Comparison of ENCODE assay signal across 1 cellular context in the genomic region with DNA sequence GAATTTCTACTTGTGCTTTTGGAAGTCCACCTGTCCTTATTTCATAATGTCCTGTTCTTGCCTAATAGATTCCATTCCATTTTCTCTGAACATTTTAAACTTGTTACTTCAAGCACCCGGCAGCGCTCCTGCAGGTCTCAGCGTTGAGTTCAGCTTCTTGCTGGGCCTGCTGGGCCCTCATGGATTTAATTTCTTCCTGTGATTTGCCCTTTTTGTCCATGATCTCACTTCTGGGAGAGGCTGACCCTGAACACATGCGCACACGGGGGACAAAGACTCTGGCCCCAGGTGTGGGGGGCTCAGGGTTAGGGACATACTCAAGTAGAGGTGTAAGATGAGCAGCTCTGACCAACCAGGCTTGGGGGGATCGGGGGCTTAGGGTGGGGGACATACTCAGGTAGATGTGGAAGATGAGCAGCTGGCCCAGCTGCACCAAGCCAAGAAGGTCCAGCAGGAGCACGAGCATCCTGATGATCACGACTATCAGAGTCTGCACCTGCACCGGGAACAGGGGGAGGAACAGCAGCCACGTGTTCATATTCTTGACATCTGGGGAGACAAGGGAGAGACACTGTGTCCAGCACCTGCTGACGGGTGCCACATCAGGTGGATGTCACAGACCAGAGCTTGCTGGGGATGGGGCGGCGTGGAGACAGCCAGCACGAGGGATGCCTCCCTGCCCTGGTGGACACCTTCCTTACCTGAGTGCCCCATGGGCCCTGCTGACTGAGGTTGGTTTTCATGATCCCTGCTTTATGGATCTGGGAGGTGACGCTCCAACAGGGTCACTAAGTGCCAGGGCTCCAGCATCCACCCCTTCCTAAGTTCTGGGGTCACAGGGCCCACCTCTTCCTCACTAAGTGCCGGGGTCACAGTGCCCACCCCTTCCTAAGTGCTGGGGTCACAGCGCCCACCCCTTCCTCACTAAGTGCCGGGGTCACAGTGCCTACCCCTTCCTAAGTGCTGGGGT. TPM values are rescaled to one million over a fixed set of nuclear protein-coding genes. Genes with fewer than 3 reads are reported as not detected.
"Had no signal": no experiment of that assay in that cellular context is flagged by ENCODE, and none has a peak within 500 bp of the region (broad histone marks: within the 10 kb centered on the region; RNA-seq: fewer than 3 reads in every experiment).

No MANE protein-coding gene starts in this region.

RNA-seq across cellular contexts. Expression of gene ZDHHC11B, which starts 36.2 kb away (rescaled TPM):
- total RNA-seq: T-helper 1 cell treated with Interleukin-12 subunit alpha and Interleukin-12 subunit beta and Interleukin-4 antibody, amounts not matched to agents 30 ng/mL and 1 ng/mL, for 36 hours had no signal
